Comparison of ENCODE assay signal across 20 cellular contexts in the genomic region with DNA sequence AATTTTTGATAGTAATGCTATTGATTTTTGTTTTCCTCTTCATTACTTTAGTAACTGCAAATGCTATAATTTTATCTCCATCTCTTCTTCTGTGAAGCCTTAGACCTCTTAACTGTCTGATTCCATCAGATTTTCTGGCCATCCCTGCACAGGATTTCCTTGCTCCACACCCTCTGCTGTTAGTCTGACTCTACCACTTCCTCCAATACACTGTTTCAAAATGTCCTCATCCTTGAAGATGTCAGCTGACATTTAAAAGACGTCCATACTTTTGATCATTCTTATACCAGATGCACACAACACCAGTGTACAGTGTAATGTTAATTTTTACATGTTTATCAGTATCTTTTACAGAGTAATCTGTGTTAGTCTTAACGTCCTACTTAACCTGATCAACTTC.
DNase-seq lines count a peak whose midpoint lies in the region; ATAC-seq and TF ChIP-seq lines count a peak whose summit lies in the region.
"Had no signal": no experiment of that assay in that cellular context is flagged by ENCODE, and none has a peak within 500 bp of the region (broad histone marks: within the 10 kb centered on the region; RNA-seq: fewer than 3 reads in every experiment).

No MANE protein-coding gene starts in this region.

- H3K27me3 Mint-ChIP-seq in activated CD4-positive, alpha-beta T cell treated with anti-CD3 and anti-CD28 coated beads, Interleukin-2, amount 10 ng/mL, durations not matched to agents 7 days and 5 days = no peaks in the 10 kb centered on the region
- no peaks in the 10 kb centered on the region for H3K27me3 Mint-ChIP-seq in activated CD8-positive, alpha-beta T cell treated with anti-CD3 and anti-CD28 coated beads for 36 hours
- H3K27me3 Mint-ChIP-seq in naive thymus-derived CD8-positive, alpha-beta T cell = no peaks in the 10 kb centered on the region
- H3K27me3 Mint-ChIP-seq: memory B cell had no signal

- POLR2A ChIA-PET in activated CD4-positive, alpha-beta T cell treated with anti-CD3 and anti-CD28 coated beads, Interleukin-2, amount 10 ng/mL, durations not matched to agents 7 days and 5 days (lab: Charles Lee) = no interaction called here
- POLR2A ChIA-PET in activated CD8-positive, alpha-beta T cell treated with anti-CD3 and anti-CD28 coated beads for 36 hours (lab: Charles Lee) = interaction anchor here (0.7 to 10.3 kb wide), 2 partner anchors 15 to 20 kb away, joined by 3 to 94 read pairs; no protein-coding TSS in a partner anchor
- POLR2A ChIA-PET in naive thymus-derived CD8-positive, alpha-beta T cell (lab: Charles Lee) = interaction anchor here (6.9 to 18.7 kb wide), 2 partner anchors 16 to 21 kb away, joined by 66 to 269 read pairs; no protein-coding TSS in a partner anchor

- H3K4me3 Mint-ChIP-seq in activated CD4-positive, alpha-beta T cell treated with anti-CD3 and anti-CD28 coated beads, Interleukin-2, amount 10 ng/mL, durations not matched to agents 7 days and 5 days = peak overlapping the region; percentile 0
- no peak overlapping the region for H3K4me3 Mint-ChIP-seq in activated CD8-positive, alpha-beta T cell treated with anti-CD3 and anti-CD28 coated beads for 36 hours
- peak overlapping the region in 9 of 10 donors; percentile 1 to 78 (median 29) for H3K4me3 Mint-ChIP-seq in naive thymus-derived CD8-positive, alpha-beta T cell
- H3K4me3 Mint-ChIP-seq: memory B cell, nephron had no signal

- DNase-seq in activated CD4-positive, alpha-beta T cell treated with anti-CD3 and anti-CD28 coated beads, Interleukin-2, amount 10 ng/mL, durations not matched to agents 7 days and 5 days = no peak
- DNase-seq in activated CD4-positive, alpha-beta T cell treated with anti-CD3 and anti-CD28 coated beads for 4 hours = no peak
- peak; percentile 73 for DNase-seq in Jurkat, Clone E6-1 (ENCODE audit: low read depth, low spot score)
- DNase-seq in activated CD8-positive, alpha-beta T cell treated with anti-CD3 and anti-CD28 coated beads for 36 hours = no peak
- no peak for DNase-seq in naive thymus-derived CD8-positive, alpha-beta T cell
- no peak for DNase-seq in NCI-H2227 treated with DMSO at 0.1 percent for 48 hours (lab: John Stamatoyannopoulos, UW)
- DNase-seq: activated CD4-positive, alpha-beta T cell treated with anti-CD3 and anti-CD28 coated beads for 48 hours; anterior cingulate cortex; C1 segment of cervical spinal cord; caudate nucleus; kidney glomerular epithelial cell; MG63; NCI-H146; NCI-H345; RPMI8226 had no signal

- H3K4me1 Mint-ChIP-seq in activated CD4-positive, alpha-beta T cell treated with anti-CD3 and anti-CD28 coated beads, Interleukin-2, amount 10 ng/mL, durations not matched to agents 7 days and 5 days = peaks cover 88% of the 10 kb centered on the region
- H3K4me1 Mint-ChIP-seq in activated CD8-positive, alpha-beta T cell treated with anti-CD3 and anti-CD28 coated beads for 36 hours (ENCODE audit: low read depth) = peaks cover 85% of the 10 kb centered on the region
- H3K4me1 Mint-ChIP-seq in naive thymus-derived CD8-positive, alpha-beta T cell = peaks cover 51 to 94% (median 86%) of the 10 kb centered on the region in 4 donors
- H3K4me1 Mint-ChIP-seq: nephron had no signal

- CTCF ChIA-PET in activated CD4-positive, alpha-beta T cell treated with anti-CD3 and anti-CD28 coated beads, Interleukin-2, amount 10 ng/mL, durations not matched to agents 7 days and 5 days (lab: Charles Lee) = interaction anchor here (0.9 kb wide), 1 partner anchor 55 kb away, joined by 4 read pairs; no protein-coding TSS in a partner anchor
- CTCF ChIA-PET in activated CD8-positive, alpha-beta T cell treated with anti-CD3 and anti-CD28 coated beads for 36 hours (lab: Charles Lee) = interaction anchor here (1.2 to 5.8 kb wide), 3 partner anchors 13 to 103 kb away, joined by 6 to 37 read pairs (median 11); a partner anchor contains a TSS

- intact Hi-C loops in activated CD8-positive, alpha-beta T cell treated with anti-CD3 and anti-CD28 coated beads for 36 hours (cut with micrococcal nuclease) = no loop called here

- H3K4me3 ChIP-seq in Jurkat, Clone E6-1 (ENCODE audit: low read length) = no peak overlapping the region
- H3K4me3 ChIP-seq: MG63 had no signal

- peaks cover 30% of the 10 kb centered on the region for H3K36me3 Mint-ChIP-seq in activated CD4-positive, alpha-beta T cell treated with anti-CD3 and anti-CD28 coated beads, Interleukin-2, amount 10 ng/mL, durations not matched to agents 7 days and 5 days (ENCODE audit: low read depth)
- H3K36me3 Mint-ChIP-seq in activated CD8-positive, alpha-beta T cell treated with anti-CD3 and anti-CD28 coated beads for 36 hours (ENCODE audit: low read depth) = peaks cover 5% of the 10 kb centered on the region
- H3K36me3 Mint-ChIP-seq in naive thymus-derived CD8-positive, alpha-beta T cell = no peaks in the 10 kb centered on the region
- H3K36me3 Mint-ChIP-seq: memory B cell had no signal

- H3K9me3 Mint-ChIP-seq in activated CD4-positive, alpha-beta T cell treated with anti-CD3 and anti-CD28 coated beads, Interleukin-2, amount 10 ng/mL, durations not matched to agents 7 days and 5 days = peaks cover 15% of the 10 kb centered on the region
- H3K9me3 Mint-ChIP-seq in activated CD8-positive, alpha-beta T cell treated with anti-CD3 and anti-CD28 coated beads for 36 hours = no peaks in the 10 kb centered on the region
- H3K9me3 Mint-ChIP-seq in naive thymus-derived CD8-positive, alpha-beta T cell = peaks cover 0 to 20% (median 0%) of the 10 kb centered on the region in 9 donors
- H3K9me3 Mint-ChIP-seq: memory B cell, nephron had no signal

- peak overlapping the region; percentile 79 for H3K27ac Mint-ChIP-seq in activated CD4-positive, alpha-beta T cell treated with anti-CD3 and anti-CD28 coated beads, Interleukin-2, amount 10 ng/mL, durations not matched to agents 7 days and 5 days
- peak overlapping the region; percentile 73 for H3K27ac Mint-ChIP-seq in activated CD8-positive, alpha-beta T cell treated with anti-CD3 and anti-CD28 coated beads for 36 hours
- H3K27ac Mint-ChIP-seq in naive thymus-derived CD8-positive, alpha-beta T cell = peak overlapping the region; percentile 51 to 99 (median 92)
- H3K27ac Mint-ChIP-seq: memory B cell, nephron had no signal

- TF ChIP-seq CTCF in activated CD8-positive, alpha-beta T cell treated with anti-CD3 and anti-CD28 coated beads for 36 hours (IDR thresholded peaks at IDR 0.05) = no peak

- ATAC-seq in activated CD8-positive, alpha-beta T cell treated with anti-CD3 and anti-CD28 coated beads for 36 hours = no peak
- ATAC-seq in naive thymus-derived CD8-positive, alpha-beta T cell = no peak
- ATAC-seq in GM19351 (IDR thresholded peaks at IDR 0.05; ENCODE audit: unreplicated experiment) (no peak), HG02798 (IDR thresholded peaks at IDR 0.05; ENCODE audit: poor library complexity, unreplicated experiment) (no peak)
- ATAC-seq: SK-N-SH treated with all-trans-retinoic acid at 6 μM for 48 hours had no signal
